Comparison of ENCODE assay signal across 8 cellular contexts in genomic region chr1:6260961-6261614, GRCh38. TPM values are rescaled to one million over a fixed set of nuclear protein-coding genes. Genes with fewer than 3 reads are reported as not detected.
DNase-seq lines count a peak whose midpoint lies in the region; ATAC-seq and TF ChIP-seq lines count a peak whose summit lies in the region.

Gene GPR153, minus strand, starts transcription at chr1:6261098. Its CDS starts 6,193 bp downstream, at chr1:6254905.

- H3K9ac ChIP-seq in KMS-11, result no peak within 1 kb of the TSS; the same call in 1 of the 2 replicates

- no peak within 1 kb of the TSS for H3K27ac ChIP-seq in KMS-11
- no peak within 1 kb of the TSS for H3K27ac ChIP-seq in effector memory CD4-positive, alpha-beta T cell (ENCODE audit: insufficient read depth, low read length, poor library complexity, severe bottlenecking)

- H3K4me1 ChIP-seq in KMS-11 (ENCODE audit: low read depth, poor library complexity, severe bottlenecking), result peaks cover 7% of the 10 kb centered on the region
- H3K4me1 ChIP-seq in effector memory CD4-positive, alpha-beta T cell (ENCODE audit: control insufficient read depth, insufficient read depth, low read length, poor library complexity, severe bottlenecking), result peaks cover 14% of the 10 kb centered on the region

- peaks cover 9% of the 10 kb centered on the region for H3K4me1 Mint-ChIP-seq in stimulated activated naive CD8-positive, alpha-beta T cell treated with anti-CD3 and anti-CD28 coated beads, Interleukin-15, amount 100 ng/mL, for 72 hours

- peaks cover 36% of the 10 kb centered on the region for H3K27me3 Mint-ChIP-seq in stimulated activated naive CD8-positive, alpha-beta T cell treated with anti-CD3 and anti-CD28 coated beads, Interleukin-15, amount 100 ng/mL, for 72 hours

- TF ChIP-seq CTCF in GM12864 (IDR thresholded peaks at IDR 0.05; ENCODE audit: low read depth, low read length, missing control alignments) (no peak), KMS-11 (conservative IDR thresholded peaks at IDR 0.05; ENCODE audit: low read depth, low read length) (no peak)

- H3K9me3 ChIP-seq in effector memory CD4-positive, alpha-beta T cell (ENCODE audit: control insufficient read depth, low read length), result no peaks in the 10 kb centered on the region

- ATAC-seq in stimulated activated naive CD8-positive, alpha-beta T cell treated with anti-CD3 and anti-CD28 coated beads, Interleukin-15, amount 100 ng/mL, for 72 hours, result peak; percentile 73
- no peak for ATAC-seq in GM21515 (IDR thresholded peaks at IDR 0.05; ENCODE audit: unreplicated experiment)

- peak within 1 kb of the TSS; percentile 71 for H2AFZ ChIP-seq in KMS-11 (ENCODE audit: low read depth)

- no peaks in the 10 kb centered on the region for H4K20me1 ChIP-seq in KMS-11 (ENCODE audit: insufficient read depth)

- H3K4me3 ChIP-seq in GM12864 (ENCODE audit: low read depth, low read length) (peak within 1 kb of the TSS; percentile 41), KMS-11 (IDR thresholded peaks at IDR 0.05; ENCODE audit: insufficient read depth, low read depth, low read length) (peak within 1 kb of the TSS; percentile 45)
- peak within 1 kb of the TSS; percentile 59 for H3K4me3 ChIP-seq in effector memory CD4-positive, alpha-beta T cell (ENCODE audit: insufficient read depth, low read depth, low read length, poor library complexity, severe bottlenecking)

- DNase-seq in GM12864 (ENCODE audit: low read depth) (no peak), mucosa of gallbladder (ENCODE audit: low spot score) (no peak), H4 (ENCODE audit: low spot score) (no peak)
- peak; percentile 51 for DNase-seq in activated CD4-positive, alpha-beta T cell treated with anti-CD3 and anti-CD28 coated beads for 48 hours
- peak in 1 of 3 donors; percentile 17 for DNase-seq in effector memory CD4-positive, alpha-beta T cell
- DNase-seq in stimulated activated naive CD8-positive, alpha-beta T cell treated with anti-CD3 and anti-CD28 coated beads, Interleukin-15, amount 100 ng/mL, for 72 hours, result peak; percentile 37 to 49

- H3K4me2 ChIP-seq in KMS-11, result peak within 1 kb of the TSS; percentile 68

- H3K27me3 ChIP-seq in KMS-11 (ENCODE audit: insufficient read depth, low read depth), result peaks cover 5% of the 10 kb centered on the region
- H3K27me3 ChIP-seq in effector memory CD4-positive, alpha-beta T cell (replicated peaks; ENCODE audit: control insufficient read depth, insufficient read depth, low read length, poor library complexity, severe bottlenecking), result no peaks in the 10 kb centered on the region

- H3K27ac Mint-ChIP-seq in stimulated activated naive CD8-positive, alpha-beta T cell treated with anti-CD3 and anti-CD28 coated beads, Interleukin-15, amount 100 ng/mL, for 72 hours, result no peak within 1 kb of the TSS

- H3K79me2 ChIP-seq in KMS-11 (ENCODE audit: insufficient read depth, low read depth), result no peaks in the 10 kb centered on the region

- H3K4me3 Mint-ChIP-seq in stimulated activated naive CD8-positive, alpha-beta T cell treated with anti-CD3 and anti-CD28 coated beads, Interleukin-15, amount 100 ng/mL, for 72 hours, result peak within 1 kb of the TSS; percentile 58 to 73

- no peaks in the 10 kb centered on the region for H3K9me3 Mint-ChIP-seq in stimulated activated naive CD8-positive, alpha-beta T cell treated with anti-CD3 and anti-CD28 coated beads, Interleukin-15, amount 100 ng/mL, for 72 hours

- no peaks in the 10 kb centered on the region for H3K36me3 ChIP-seq in KMS-11 (ENCODE audit: insufficient read depth)
- no peaks in the 10 kb centered on the region for H3K36me3 ChIP-seq in effector memory CD4-positive, alpha-beta T cell (ENCODE audit: control insufficient read depth, insufficient read depth, low read length)

RNA-seq across cellular contexts. Expression of gene GPR153, which starts in this region (rescaled TPM):
- total RNA-seq in mucosa of gallbladder, result 14.8 TPM
- total RNA-seq in H4 (2014; rRNA removed; shearing (Covaris generic)), result 1.7 and 1.9 TPM in 2 replicates

Comparison
In these comparisons a context has a peak if more than half of its experiments do, and no peak if none do; other contexts are left out.
1. DNase-seq: peak in activated CD4-positive, alpha-beta T cell treated with anti-CD3 and anti-CD28 coated beads for 48 hours (single experiment) and stimulated activated naive CD8-positive, alpha-beta T cell treated with anti-CD3 and anti-CD28 coated beads, Interleukin-15, amount 100 ng/mL, for 72 hours (2 of 2); none in GM12864 (single experiment), mucosa of gallbladder (single experiment) and H4 (single experiment).
2. Peak in every context shown above with its lines, with median percentiles within 50 percentile points of each other: H3K4me3 ChIP-seq.